8 cellular contexts compared by ENCODE assay signal in the genomic region with DNA sequence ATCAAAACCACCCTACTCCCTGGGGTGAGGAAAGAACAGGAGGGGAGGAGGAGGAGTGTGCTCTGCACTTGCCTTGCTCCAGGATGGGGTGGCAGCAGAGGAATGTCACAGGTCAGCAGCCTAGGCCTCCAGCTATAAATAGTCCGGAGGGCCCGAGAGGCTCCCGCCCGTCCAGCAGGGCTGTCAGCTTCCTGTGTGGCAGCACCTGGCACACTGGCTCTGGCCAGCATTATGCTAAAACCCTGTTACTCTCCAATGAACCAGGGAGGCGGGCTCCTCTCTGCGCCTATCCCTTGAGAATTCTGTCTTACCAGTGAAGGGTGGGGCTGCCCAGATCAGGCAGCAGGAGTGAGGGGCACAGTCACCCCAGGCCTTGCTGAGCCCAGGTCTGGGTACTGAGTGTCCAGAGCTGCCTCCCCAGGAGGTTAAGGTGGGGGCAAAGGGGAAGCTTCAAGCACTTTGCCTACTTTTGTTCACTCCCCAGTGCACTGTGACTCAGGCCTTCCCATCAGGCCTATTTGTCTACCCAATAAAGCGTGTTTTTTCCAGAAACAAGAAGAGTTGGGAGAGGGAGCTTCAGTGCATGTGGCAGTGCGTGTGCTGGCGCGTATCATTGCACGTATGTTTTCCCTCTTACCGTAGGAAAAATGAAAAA. TPM values are rescaled to one million over a fixed set of nuclear protein-coding genes. Genes with fewer than 3 reads are reported as not detected.
DNase-seq lines count a peak whose midpoint lies in the region; ATAC-seq and TF ChIP-seq lines count a peak whose summit lies in the region.

No MANE protein-coding gene starts in this region.

- H3K9me3 Mint-ChIP-seq in HFFc6, result no peaks in the 10 kb centered on the region
- H3K9me3 Mint-ChIP-seq in T-cell, result no peaks in the 10 kb centered on the region
- no peaks in the 10 kb centered on the region for H3K9me3 Mint-ChIP-seq in nephron progenitor cell

- no peak for TF ChIP-seq CTCF in HFFc6 (IDR thresholded peaks at IDR 0.05)
- TF ChIP-seq CTCF in fibroblast of the aortic adventitia (IDR thresholded peaks at IDR 0.05; ENCODE audit: insufficient read depth, low read length), result no peak
- no peak for TF ChIP-seq CTCF in nephron progenitor cell (IDR thresholded peaks at IDR 0.05)

- H3K4me3 Mint-ChIP-seq in HFFc6 (peak overlapping the region; percentile 85), T-cell (peak overlapping the region; percentile 92 to 97 (median 96)), nephron progenitor cell (peak overlapping the region; percentile 97)

- POLR2A ChIA-PET in T-cell (lab: Charles Lee), result interaction anchor here in 1 of 2 donors (0.6 to 2.5 kb wide), 6 partner anchors 19 to 111 kb away, joined by 3 to 24 read pairs (median 7); partner anchors contain the start of genes CERS5 and SMARCD1

- ATAC-seq in T-cell (replicated peaks in 1 of 4) (no peak), GM21423 (IDR thresholded peaks at IDR 0.05; ENCODE audit: unreplicated experiment) (no peak), GM18517 (IDR thresholded peaks at IDR 0.05; ENCODE audit: unreplicated experiment) (no peak)

- CTCF ChIA-PET in T-cell (lab: Charles Lee), result interaction anchor here (0.5 to 6.1 kb wide), 29 partner anchors 8 to 1258 kb away, joined by 3 to 94 read pairs (median 4); partner anchors contain the start of genes CERS5 (in 2 of the 2), SMARCD1 (in 2 of the 2), DDX23 (in 1 of the 2) and LIMA1 (in 1 of the 2)

- H3K27ac Mint-ChIP-seq in HFFc6 (peak overlapping the region; percentile 90), T-cell (peak overlapping the region; percentile 92 to 96), nephron progenitor cell (peak overlapping the region; percentile 95)

- DNase-seq in DMS79 (lab: John Stamatoyannopoulos, UW) (peak; percentile 6), HFFc6 (peak; percentile 30), T-cell (peak in 1 of 34 experiments; percentile 11), fibroblast of the aortic adventitia (ENCODE audit: low read depth) (peak; percentile 31), nephron progenitor cell (peak; percentile 68), globus pallidus (ENCODE audit: low spot score) (no peak)

- H3K4me1 Mint-ChIP-seq in HFFc6 (ENCODE audit: low read depth) (peaks cover 26% of the 10 kb centered on the region), T-cell (peaks cover 22 to 41% (median 40%) of the 10 kb centered on the region in 3 donors), nephron progenitor cell (peaks cover 66% of the 10 kb centered on the region)

- H3K36me3 Mint-ChIP-seq in HFFc6 (ENCODE audit: low read depth) (peaks cover 21% of the 10 kb centered on the region), T-cell (peaks cover 3% of the 10 kb centered on the region), nephron progenitor cell (ENCODE audit: low read depth) (peaks cover 10% of the 10 kb centered on the region)

- H3K27me3 Mint-ChIP-seq in HFFc6 (ENCODE audit: insufficient read depth) (peaks cover 13% of the 10 kb centered on the region), T-cell (peaks cover 0 to 1% of the 10 kb centered on the region in 2 donors), nephron progenitor cell (ENCODE audit: low read depth, poor library complexity) (peaks cover 2% of the 10 kb centered on the region)

- no peak overlapping the region for H3K4me3 ChIP-seq in fibroblast of the aortic adventitia (ENCODE audit: low read depth, low read length)

RNA-seq across cellular contexts. Expression of gene COX14, which starts 1.1 kb away (rescaled TPM):
- total RNA-seq in HFFc6 (2021; fragmentation: NEBNext Ultra II Directional; extraction: Animal tissue kit (Norgen Biotek cat#: 25700)), result 10 to 100 TPM; 44.4 to 77.8 (median 53.4) TPM
- total RNA-seq in T-cell (10 to 100 TPM; 38.0 to 49.9 (median 43.9) TPM), fibroblast of the aortic adventitia (ENCODE audit: low replicate concordance) (12.5 and 36.4 TPM in 2 replicates)

RNA-seq across cellular contexts. Expression of gene GPD1, which starts 7.1 kb away (rescaled TPM):
- total RNA-seq in HFFc6 (2021; fragmentation: NEBNext Ultra II Directional; extraction: Animal tissue kit (Norgen Biotek cat#: 25700)), result under 1 TPM in 1 of 6 experiments, not detected in 5; 0.20 TPM
- total RNA-seq in T-cell, result 1 to 10 TPM in 1 of 5 donors, under 1 TPM in 4; 0.41 to 1.1 (median 0.86) TPM
- total RNA-seq in fibroblast of the aortic adventitia (ENCODE audit: low replicate concordance), result 0.36 TPM in 1 of 2 replicates, not detected in the other

RNA-seq across cellular contexts. Expression of gene SMARCD1, which starts 25.7 kb away (rescaled TPM):
- 10 to 100 TPM; 37.6 to 59.1 (median 44.2) TPM for total RNA-seq in HFFc6 (2021; fragmentation: NEBNext Ultra II Directional; extraction: Animal tissue kit (Norgen Biotek cat#: 25700))
- total RNA-seq in T-cell (10 to 100 TPM; 71.8 to 79.8 (median 78.8) TPM), fibroblast of the aortic adventitia (ENCODE audit: low replicate concordance) (33.4 and 49.0 TPM in 2 replicates)

RNA-seq across cellular contexts. Expression of gene ASIC1, which starts 53.5 kb away (rescaled TPM):
- 1 to 10 TPM; 1.3 to 2.4 (median 1.6) TPM for total RNA-seq in HFFc6 (2021; fragmentation: NEBNext Ultra II Directional; extraction: Animal tissue kit (Norgen Biotek cat#: 25700))
- total RNA-seq in T-cell, result 1 to 10 TPM; 1.6 to 9.1 (median 5.1) TPM
- total RNA-seq in fibroblast of the aortic adventitia (ENCODE audit: low replicate concordance), result 4.9 and 5.2 TPM in 2 replicates

RNA-seq across cellular contexts. Expression of gene CERS5, which starts 56.3 kb away (rescaled TPM):
- total RNA-seq in HFFc6 (2021; fragmentation: NEBNext Ultra II Directional; extraction: Animal tissue kit (Norgen Biotek cat#: 25700)), result 10 to 100 TPM; 48.0 to 69.3 (median 60.3) TPM
- 10 to 100 TPM; 41.1 to 58.5 (median 46.2) TPM for total RNA-seq in T-cell
- total RNA-seq in fibroblast of the aortic adventitia (ENCODE audit: low replicate concordance), result 20.0 and 32.7 TPM in 2 replicates
